Comparison of ENCODE assay signal across 27 cellular contexts in the genomic region with DNA sequence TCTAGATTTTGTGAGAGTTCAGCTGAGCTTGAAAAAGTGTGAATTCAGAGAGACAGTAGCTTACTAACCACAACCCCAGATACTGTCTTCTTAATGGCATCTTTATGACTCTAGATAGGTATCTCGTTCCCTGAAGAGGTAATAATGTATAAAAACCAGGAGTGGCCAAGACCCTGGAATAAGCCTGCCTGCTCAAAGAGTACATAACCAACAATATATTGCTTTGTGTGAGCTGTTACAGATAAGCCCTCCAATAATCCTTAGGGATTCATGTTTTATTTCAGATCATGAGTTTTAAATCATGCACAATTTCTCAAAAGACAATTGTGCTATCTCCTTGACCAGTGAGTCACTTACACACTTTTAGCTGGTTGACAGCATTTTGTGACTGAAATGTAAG.
DNase-seq lines count a peak whose midpoint lies in the region; ATAC-seq, FAIRE-seq and TF ChIP-seq lines count a peak whose summit lies in the region.
"Had no signal": no experiment of that assay in that cellular context is flagged by ENCODE, and none has a peak within 500 bp of the region (broad histone marks: within the 10 kb centered on the region; RNA-seq: fewer than 3 reads in every experiment).

No MANE protein-coding gene starts in this region.

- no peak for TF ChIP-seq CTCF in SK-N-SH (IDR thresholded peaks at IDR 0.05)
- no peak for TF ChIP-seq CTCF in SU-DHL-6 (IDR thresholded peaks at IDR 0.05; ENCODE audit: insufficient read depth, low read length, poor library complexity, severe bottlenecking)
- no peak for TF ChIP-seq CTCF in PC-3 (conservative IDR thresholded peaks at IDR 0.05; ENCODE audit: low read depth, low read length)

- TF ChIP-seq EP300 in SK-N-SH (IDR thresholded peaks at IDR 0.05; ENCODE audit: borderline replicate concordance in 1 of 2, low read depth in 1 of 2, low read length in 1 of 2) = no peak

- H3K4me3 ChIP-seq in SK-N-SH (ENCODE audit: low read depth in 2 of 2, low read length in 1 of 2) = no peak overlapping the region
- H3K4me3 ChIP-seq in SU-DHL-6 (ENCODE audit: insufficient read depth, low read length, poor library complexity, severe bottlenecking) = no peak overlapping the region
- no peak overlapping the region for H3K4me3 ChIP-seq in PC-3 (ENCODE audit: low read length)
- H3K4me3 ChIP-seq: BLaER1, GM12878 had no signal

- H3K9me3 ChIP-seq in SK-N-SH (no peaks in the 10 kb centered on the region), SU-DHL-6 (ENCODE audit: insufficient read depth, low read length) (no peaks in the 10 kb centered on the region), PC-3 (ENCODE audit: low read length) (no peaks in the 10 kb centered on the region)
- H3K9me3 ChIP-seq: BE2C, BLaER1 had no signal

- H3K4me2 ChIP-seq in SK-N-SH (no peak overlapping the region), SU-DHL-6 (ENCODE audit: low read depth, low read length, poor library complexity, severe bottlenecking) (no peak overlapping the region), PC-3 (ENCODE audit: low read length) (no peak overlapping the region)
- H3K4me2 ChIP-seq: BLaER1 had no signal

- H3K9ac ChIP-seq in SK-N-SH (no peak overlapping the region), SU-DHL-6 (ENCODE audit: low read length) (no peak overlapping the region), PC-3 (ENCODE audit: low read length) (no peak overlapping the region)
- H3K9ac ChIP-seq: BLaER1 had no signal

- no peaks in the 10 kb centered on the region for H3K9me2 ChIP-seq in SK-N-SH
- H3K9me2 ChIP-seq in SU-DHL-6 (replicated peaks; ENCODE audit: insufficient read depth, low read length) = no peaks in the 10 kb centered on the region
- no peaks in the 10 kb centered on the region for H3K9me2 ChIP-seq in PC-3 (replicated peaks; ENCODE audit: low read length)

- WGBS in SK-N-SH (ENCODE audit: low lambda C conversion rate) = 15% methylated on average over 1 of the region's 1 CpG

- DNase-seq in SK-N-SH (no peak), SK-MEL-5 (ENCODE audit: low read depth, low spot score) (peak; percentile 83), PC-3 (no peak), GM12892 (ENCODE audit: insufficient read length) (no peak)
- DNase-seq: 8988T; ACHN; BE2C; C1 segment of cervical spinal cord; CD4-positive, alpha-beta memory T cell; CD4-positive, CD25-positive, alpha-beta regulatory T cell; CD8-positive, alpha-beta memory T cell; COR-L47; DMS 273 treated with DMSO at 0.1 percent for 48 hours; DMS153; DMS53; DMS79; DND-41; EL; GDM1 had no signal

- intact Hi-C loops in PC-3 (cut with micrococcal nuclease) = no loop called here

- POLR2A ChIA-PET in SK-N-SH (lab: Yijun Ruan, JAX) (no interaction called here), PC-3 (lab: Charles Lee; ENCODE audit: unreplicated experiment) (no interaction called here)

- in situ Hi-C loops in SK-MEL-5 (cut with HindIII; ENCODE audit: low pct_unique_long_range_greater_than_20kb, low sequenced_read_pairs) = no loop called here

- ATAC-seq in SK-N-SH treated with all-trans-retinoic acid at 6 μM for 48 hours = no peak
- no peak for ATAC-seq in PC-3
- no peak for ATAC-seq in GM18858 (IDR thresholded peaks at IDR 0.05; ENCODE audit: unreplicated experiment)
- ATAC-seq: GM12878 had no signal

- no peak for FAIRE-seq in GM12892 (lab: Jason Lieb, UNC)
- FAIRE-seq: A204.1, GM12878, GM18507, GM19239 had no signal

- H4K20me1 ChIP-seq in SK-N-SH (ENCODE audit: insufficient read depth) (no peaks in the 10 kb centered on the region), SU-DHL-6 (ENCODE audit: low read depth, low read length) (no peaks in the 10 kb centered on the region), PC-3 (ENCODE audit: low read length) (no peaks in the 10 kb centered on the region)
- H4K20me1 ChIP-seq: BLaER1 had no signal

- H3K4me1 ChIP-seq in SK-N-SH (ENCODE audit: control insufficient read depth in 1 of 2, insufficient read depth in 2 of 2, low read depth in 1 of 2, low read length in 1 of 2) (no peaks in the 10 kb centered on the region), PC-3 (ENCODE audit: insufficient read depth, low read length) (no peaks in the 10 kb centered on the region)
- H3K4me1 ChIP-seq: BLaER1 had no signal

- H3K36me3 ChIP-seq in SK-N-SH (replicated peaks in 1 of 2; ENCODE audit: control insufficient read depth in 1 of 2, insufficient read depth in 2 of 2, low read length in 1 of 2) (no peaks in the 10 kb centered on the region), SU-DHL-6 (ENCODE audit: low read length) (no peaks in the 10 kb centered on the region), PC-3 (ENCODE audit: low read depth, low read length) (no peaks in the 10 kb centered on the region)
- H3K36me3 ChIP-seq: BE2C, BLaER1 had no signal

- H3K27me3 ChIP-seq in SK-N-SH (ENCODE audit: insufficient read depth) = no peaks in the 10 kb centered on the region
- no peaks in the 10 kb centered on the region for H3K27me3 ChIP-seq in SU-DHL-6 (ENCODE audit: low read length)
- no peaks in the 10 kb centered on the region for H3K27me3 ChIP-seq in PC-3 (ENCODE audit: low read length)
- H3K27me3 ChIP-seq: BE2C, BLaER1 had no signal

- TF ChIP-seq POLR2A in GM12892 (IDR thresholded peaks at IDR 0.05; ENCODE audit: low read depth, low read length) = no peak

- no peak for TF ChIP-seq RAD21 in SK-N-SH (IDR thresholded peaks at IDR 0.05; ENCODE audit: low read length)

- H3F3A ChIP-seq in SK-N-SH (replicated peaks; ENCODE audit: insufficient read depth) = no peaks in the 10 kb centered on the region
- H3F3A ChIP-seq in SU-DHL-6 (ENCODE audit: insufficient read depth) = no peaks in the 10 kb centered on the region
- H3F3A ChIP-seq in PC-3 (ENCODE audit: low read length, unreplicated experiment) = no peaks in the 10 kb centered on the region

- CTCF ChIA-PET in SK-N-SH (lab: Yijun Ruan, JAX) = no interaction called here
- CTCF ChIA-PET in PC-3 (lab: Charles Lee) = no interaction called here

- no TSS peak for BruUV-seq in PC-3 (replicated peaks; lab: Mats Ljungman, UMichigan)

- H2AFZ ChIP-seq in SK-N-SH (ENCODE audit: low read depth) = no peak overlapping the region
- peak overlapping the region; percentile 18 for H2AFZ ChIP-seq in SU-DHL-6 (ENCODE audit: low read depth, low read length, severe bottlenecking)
- no peak overlapping the region for H2AFZ ChIP-seq in PC-3 (ENCODE audit: low read length)

- H3K79me2 ChIP-seq in SK-N-SH (ENCODE audit: insufficient read depth) = no peaks in the 10 kb centered on the region
- no peaks in the 10 kb centered on the region for H3K79me2 ChIP-seq in SU-DHL-6 (ENCODE audit: insufficient read depth, low read length)
- H3K79me2 ChIP-seq in PC-3 (ENCODE audit: low read length) = no peaks in the 10 kb centered on the region

- H3K27ac ChIP-seq in SK-N-SH (ENCODE audit: low read depth in 2 of 2, low read length in 1 of 2) (peak overlapping the region in 1 of 2 experiments; percentile 19; a peak in 1 of 4 replicates), SU-DHL-6 (ENCODE audit: low read depth, low read length) (no peak overlapping the region), PC-3 (ENCODE audit: low read length) (no peak overlapping the region)
- H3K27ac ChIP-seq: BLaER1 had no signal

TF ChIP-seq in SK-N-SH treated with all-trans-retinoic acid at 6 μM for 48 hours, 23 proteins besides CTCF, POLR2A, EP300 and RAD21:
- TF ChIP-seq ISL1 (CRISPR knock-in tag; IDR thresholded peaks at IDR 0.05) (peak; percentile 41), TCF4 (CRISPR knock-in tag; IDR thresholded peaks at IDR 0.05; ENCODE audit: borderline replicate concordance) (no peak)
TF ChIP-seq in SK-N-SH treated with all-trans-retinoic acid at 6 μM for 48 hours: peak in this region for 1.

TF ChIP-seq in SK-N-SH, 30 proteins besides CTCF, POLR2A, EP300 and RAD21:
- no peak for TF ChIP-seq MEF2A (IDR thresholded peaks at IDR 0.05; ENCODE audit: borderline replicate concordance, low read depth)
- no peak for TF ChIP-seq SIN3A (IDR thresholded peaks at IDR 0.05; ENCODE audit: borderline replicate concordance, low read depth, low read length)
- TF ChIP-seq, protein P1, sequence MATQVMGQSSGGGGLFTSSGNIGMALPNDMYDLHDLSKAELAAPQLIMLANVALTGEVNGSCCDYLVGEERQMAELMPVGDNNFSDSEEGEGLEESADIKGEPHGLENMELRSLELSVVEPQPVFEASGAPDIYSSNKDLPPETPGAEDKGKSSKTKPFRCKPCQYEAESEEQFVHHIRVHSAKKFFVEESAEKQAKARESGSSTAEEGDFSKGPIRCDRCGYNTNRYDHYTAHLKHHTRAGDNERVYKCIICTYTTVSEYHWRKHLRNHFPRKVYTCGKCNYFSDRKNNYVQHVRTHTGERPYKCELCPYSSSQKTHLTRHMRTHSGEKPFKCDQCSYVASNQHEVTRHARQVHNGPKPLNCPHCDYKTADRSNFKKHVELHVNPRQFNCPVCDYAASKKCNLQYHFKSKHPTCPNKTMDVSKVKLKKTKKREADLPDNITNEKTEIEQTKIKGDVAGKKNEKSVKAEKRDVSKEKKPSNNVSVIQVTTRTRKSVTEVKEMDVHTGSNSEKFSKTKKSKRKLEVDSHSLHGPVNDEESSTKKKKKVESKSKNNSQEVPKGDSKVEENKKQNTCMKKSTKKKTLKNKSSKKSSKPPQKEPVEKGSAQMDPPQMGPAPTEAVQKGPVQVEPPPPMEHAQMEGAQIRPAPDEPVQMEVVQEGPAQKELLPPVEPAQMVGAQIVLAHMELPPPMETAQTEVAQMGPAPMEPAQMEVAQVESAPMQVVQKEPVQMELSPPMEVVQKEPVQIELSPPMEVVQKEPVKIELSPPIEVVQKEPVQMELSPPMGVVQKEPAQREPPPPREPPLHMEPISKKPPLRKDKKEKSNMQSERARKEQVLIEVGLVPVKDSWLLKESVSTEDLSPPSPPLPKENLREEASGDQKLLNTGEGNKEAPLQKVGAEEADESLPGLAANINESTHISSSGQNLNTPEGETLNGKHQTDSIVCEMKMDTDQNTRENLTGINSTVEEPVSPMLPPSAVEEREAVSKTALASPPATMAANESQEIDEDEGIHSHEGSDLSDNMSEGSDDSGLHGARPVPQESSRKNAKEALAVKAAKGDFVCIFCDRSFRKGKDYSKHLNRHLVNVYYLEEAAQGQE (IDR thresholded peaks at IDR 0.05; ENCODE audit: low read depth, low read length) = no peak
- TF ChIP-seq, protein P2, sequence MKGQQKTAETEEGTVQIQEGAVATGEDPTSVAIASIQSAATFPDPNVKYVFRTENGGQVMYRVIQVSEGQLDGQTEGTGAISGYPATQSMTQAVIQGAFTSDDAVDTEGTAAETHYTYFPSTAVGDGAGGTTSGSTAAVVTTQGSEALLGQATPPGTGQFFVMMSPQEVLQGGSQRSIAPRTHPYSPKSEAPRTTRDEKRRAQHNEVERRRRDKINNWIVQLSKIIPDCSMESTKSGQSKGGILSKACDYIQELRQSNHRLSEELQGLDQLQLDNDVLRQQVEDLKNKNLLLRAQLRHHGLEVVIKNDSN (IDR thresholded peaks at IDR 0.05; ENCODE audit: borderline replicate concordance, low read depth) = no peak
